In genomic region chr6:77015350-77015749, GRCh38 we compare ENCODE assay signal across 19 cellular contexts.
DNase-seq lines count a peak whose midpoint lies in the region; ATAC-seq and TF ChIP-seq lines count a peak whose summit lies in the region.
"Had no signal": no experiment of that assay in that cellular context is flagged by ENCODE, and none has a peak within 500 bp of the region (broad histone marks: within the 10 kb centered on the region; RNA-seq: fewer than 3 reads in every experiment).

No MANE protein-coding gene starts in this region.

- no peak overlapping the region for H3K9ac ChIP-seq in mesendoderm (ENCODE audit: low read length)

- DNase-seq in EL, result peak; percentile 64
- DNase-seq in RWPE2 (ENCODE audit: low spot score), result no peak
- DNase-seq in epithelial cell of prostate (ENCODE audit: low read depth, low spot score), result peak; percentile 6
- peak; percentile 13 for DNase-seq in mesendoderm
- no peak for DNase-seq in occipital lobe (lab: John Stamatoyannopoulos, UW)
- no peak for DNase-seq in ovary
- DNase-seq in GM13976 (ENCODE audit: low spot score), result no peak
- no peak for DNase-seq in T-helper 2 cell
- DNase-seq: activated CD4-positive, alpha-beta T cell treated with anti-CD3 and anti-CD28 coated beads, Interleukin-2, amount 10 ng/mL, durations not matched to agents 7 days and 5 days; activated T-cell treated with anti-CD3 and anti-CD28 coated beads, Interleukin-2, amount 50 U/mL, for 48 hours; amniotic stem cell; gastrocnemius medialis; NCI-H1694; NCI-H446; stimulated activated CD4-positive, alpha-beta T cell treated with anti-CD3 and anti-CD28 coated beads, Interleukin-1b, Interleukin-23, amount 100 ng/mL, for 48 hours had no signal

- no peak overlapping the region for H3K56ac ChIP-seq in mesendoderm (ENCODE audit: low read length)

- no CpG with 5 or more reads among the region's 1 CpG for whole genome bisulfite sequencing in mesendoderm (ENCODE audit: extremely low coverage, insufficient coverage, low lambda C conversion rate)
- WGBS in ovary, 3 donors, result 26 to 40% (median 33%) methylated on average over 1 of the region's 1 CpG

- ATAC-seq in RWPE2 (ENCODE audit: low read depth), result 0 out of 3 replicates have a peak, but pooled peaks have one; percentile 41
- ATAC-seq: gastrocnemius medialis had no signal

- H4K5ac ChIP-seq in mesendoderm (ENCODE audit: low read length), result no peak overlapping the region

- no peak for TF ChIP-seq POLR2A in ovary (IDR thresholded peaks at IDR 0.05)

- no peak overlapping the region for H3K4ac ChIP-seq in mesendoderm (ENCODE audit: low read depth, low read length)

- no peak overlapping the region for H2BK120ac ChIP-seq in mesendoderm (ENCODE audit: low read depth, low read length)

- H2BK15ac ChIP-seq in mesendoderm (replicated peaks; ENCODE audit: low read depth), result no peak overlapping the region

- no peak overlapping the region for H2AK5ac ChIP-seq in mesendoderm (ENCODE audit: low read length)

- TF ChIP-seq CTCF in RWPE2 (IDR thresholded peaks at IDR 0.05; ENCODE audit: poor library complexity, severe bottlenecking), result no peak
- no peak for TF ChIP-seq CTCF in ovary (IDR thresholded peaks at IDR 0.05)
- no peak for TF ChIP-seq CTCF in GM13976 (IDR thresholded peaks at IDR 0.05; ENCODE audit: borderline replicate concordance, control extremely low read depth, extremely low read depth, insufficient read depth, missing control alignments)

- H3K27me3 ChIP-seq in RWPE2 (ENCODE audit: insufficient read depth, poor library complexity, severe bottlenecking) (no peaks in the 10 kb centered on the region), mesendoderm (ENCODE audit: insufficient read depth, low read length, poor library complexity) (no peaks in the 10 kb centered on the region), ovary (no peaks in the 10 kb centered on the region)
- H3K27me3 ChIP-seq: gastrocnemius medialis, right atrium auricular region, SJSA1, suprapubic skin had no signal

- H3K79me1 ChIP-seq in mesendoderm (ENCODE audit: low read length), result no peaks in the 10 kb centered on the region

- H3K79me2 ChIP-seq in mesendoderm (ENCODE audit: control insufficient read depth, insufficient read depth, low read length), result no peaks in the 10 kb centered on the region

- H3K4me3 ChIP-seq in RWPE2 (ENCODE audit: severe bottlenecking) (no peak overlapping the region), mesendoderm (ENCODE audit: low read length) (no peak overlapping the region), ovary (no peak overlapping the region)
- H3K4me3 ChIP-seq: gastrocnemius medialis, right atrium auricular region, SJSA1, suprapubic skin had no signal

- H3K4me1 ChIP-seq in RWPE2 (ENCODE audit: insufficient read depth, poor library complexity, severe bottlenecking), result no peaks in the 10 kb centered on the region
- no peaks in the 10 kb centered on the region for H3K4me1 ChIP-seq in mesendoderm (ENCODE audit: control insufficient read depth, low read depth, low read length)
- H3K4me1 ChIP-seq in ovary (ENCODE audit: insufficient read depth), result no peaks in the 10 kb centered on the region
- H3K4me1 ChIP-seq: gastrocnemius medialis, right atrium auricular region, SJSA1, suprapubic skin had no signal

- H3K4me2 ChIP-seq in mesendoderm (ENCODE audit: low read length), result no peak overlapping the region

- no peak overlapping the region for H2BK5ac ChIP-seq in mesendoderm (ENCODE audit: low read length)

- no peak for TF ChIP-seq EP300 in ovary (IDR thresholded peaks at IDR 0.05)

- no peak overlapping the region for H4K8ac ChIP-seq in mesendoderm (ENCODE audit: low read depth, low read length)

- H3K36me3 ChIP-seq in RWPE2 (ENCODE audit: low read depth), result no peaks in the 10 kb centered on the region
- no peaks in the 10 kb centered on the region for H3K36me3 ChIP-seq in mesendoderm (ENCODE audit: control insufficient read depth, insufficient read depth, low read length)
- no peaks in the 10 kb centered on the region for H3K36me3 ChIP-seq in ovary
- H3K36me3 ChIP-seq: gastrocnemius medialis, right atrium auricular region, SJSA1, suprapubic skin had no signal

- H3K27ac ChIP-seq in RWPE2 (ENCODE audit: poor library complexity, severe bottlenecking) (no peak overlapping the region), epithelial cell of prostate (no peak overlapping the region), mesendoderm (ENCODE audit: low read depth, low read length) (no peak overlapping the region), ovary (no peak overlapping the region)
- H3K27ac ChIP-seq: C4-2B, gastrocnemius medialis, right atrium auricular region, SJSA1, suprapubic skin had no signal

- no peak overlapping the region for H3K23ac ChIP-seq in mesendoderm (ENCODE audit: low read length)

- in situ Hi-C loops in GM13976 (cut with MboI; ENCODE audit: low sequenced_read_pairs, unreplicated experiment), result no loop called here

- H3K18ac ChIP-seq in mesendoderm (ENCODE audit: low read length), result no peak overlapping the region

- intact Hi-C loops in ovary (cut with DNase I), result no loop called here

- no peaks in the 10 kb centered on the region for H3K9me3 ChIP-seq in RWPE2 (ENCODE audit: severe bottlenecking)
- no peaks in the 10 kb centered on the region for H3K9me3 ChIP-seq in ovary
- H3K9me3 ChIP-seq: gastrocnemius medialis, right atrium auricular region, SJSA1, suprapubic skin had no signal

Comparison
In these comparisons a context has a peak if more than half of its experiments do, and no peak if none do; other contexts are left out.
1. DNase-seq: peak in EL (single experiment), epithelial cell of prostate (single experiment) and mesendoderm (single experiment); none in RWPE2 (single experiment), occipital lobe (single experiment), ovary (0 of 5), GM13976 (single experiment) and T-helper 2 cell (0 of 5).